10 cellular contexts compared by ENCODE assay signal in genomic region chr9:127422787-127423186, GRCh38. TPM values are rescaled to one million over a fixed set of nuclear protein-coding genes. Genes with fewer than 3 reads are reported as not detected.
DNase-seq lines count a peak whose midpoint lies in the region; ATAC-seq, FAIRE-seq and TF ChIP-seq lines count a peak whose summit lies in the region.
"Had no signal": no experiment of that assay in that cellular context is flagged by ENCODE, and none has a peak within 500 bp of the region (broad histone marks: within the 10 kb centered on the region; RNA-seq: fewer than 3 reads in every experiment).

No MANE protein-coding gene starts in this region.

- H3K27ac Mint-ChIP-seq in activated CD4-positive, alpha-beta T cell treated with anti-CD3 and anti-CD28 coated beads, Interleukin-2, amount 10 ng/mL, durations not matched to agents 7 days and 5 days, result no peak overlapping the region
- no peak overlapping the region for H3K27ac Mint-ChIP-seq in activated T-helper 2 cell treated with anti-CD3 and anti-CD28 coated beads, Interferon-gamma antibody, Interleukin-2, Interleukin-4, amounts not matched to agents 10 μg/mL and 5 μg/mL and 100 μg/mL, durations not matched to agents 14 hours and 24 hours and 36 hours

- peak overlapping the region; percentile 86 to 97 for H3K4me3 ChIP-seq in kidney (ENCODE audit: low read length in 2 of 2)
- peak overlapping the region; percentile 75 for H3K4me3 ChIP-seq in suprapubic skin

- ATAC-seq in GM21423 (IDR thresholded peaks at IDR 0.05; ENCODE audit: unreplicated experiment), result no peak
- ATAC-seq in HG03457 (IDR thresholded peaks at IDR 0.05; ENCODE audit: unreplicated experiment), result no peak

- DNase-seq in activated CD4-positive, alpha-beta T cell treated with anti-CD3 and anti-CD28 coated beads, Interleukin-2, amount 10 ng/mL, durations not matched to agents 7 days and 5 days, result no peak
- DNase-seq in activated CD4-positive, alpha-beta T cell treated with anti-CD3 and anti-CD28 coated beads, Interleukin-2, amount 50 U/mL, for 4 hours, result no peak
- no peak for DNase-seq in activated T-helper 2 cell treated with anti-CD3 and anti-CD28 coated beads, Interferon-gamma antibody, Interleukin-2, Interleukin-4, amounts not matched to agents 10 μg/mL and 5 μg/mL and 100 μg/mL, durations not matched to agents 14 hours and 24 hours and 36 hours (ENCODE audit: low spot score)
- DNase-seq in kidney (no peak), suprapubic skin (ENCODE audit: low spot score in 2 of 2) (no peak), NCI-H2196 treated with DMSO at 0.1 percent for 48 hours (lab: John Stamatoyannopoulos, UW; ENCODE audit: unreplicated experiment) (no peak)
- DNase-seq: CD4-positive, alpha-beta memory T cell; NCI-H2029 had no signal

- H3K27me3 Mint-ChIP-seq in activated CD4-positive, alpha-beta T cell treated with anti-CD3 and anti-CD28 coated beads, Interleukin-2, amount 10 ng/mL, durations not matched to agents 7 days and 5 days, result no peaks in the 10 kb centered on the region
- H3K27me3 Mint-ChIP-seq in activated T-helper 2 cell treated with anti-CD3 and anti-CD28 coated beads, Interferon-gamma antibody, Interleukin-2, Interleukin-4, amounts not matched to agents 10 μg/mL and 5 μg/mL and 100 μg/mL, durations not matched to agents 14 hours and 24 hours and 36 hours (ENCODE audit: low read depth), result no peaks in the 10 kb centered on the region
- H3K27me3 Mint-ChIP-seq: CD4-positive, alpha-beta memory T cell had no signal

- TF ChIP-seq EP300 in suprapubic skin (IDR thresholded peaks at IDR 0.05), result no peak

- H3K27ac ChIP-seq in kidney (ENCODE audit: low read depth in 2 of 2, low read length in 2 of 2), result no peak overlapping the region
- H3K27ac ChIP-seq in suprapubic skin, result no peak overlapping the region

- H3K27me3 ChIP-seq in suprapubic skin, result no peaks in the 10 kb centered on the region

- H3K9me3 ChIP-seq in kidney (ENCODE audit: control insufficient read depth in 1 of 2, low read length in 2 of 2) (no peaks in the 10 kb centered on the region), suprapubic skin (no peaks in the 10 kb centered on the region)

- intact Hi-C loops in activated T-helper 2 cell treated with anti-CD3 and anti-CD28 coated beads, Interferon-gamma antibody, Interleukin-2, Interleukin-4, amounts not matched to agents 10 μg/mL and 5 μg/mL and 100 μg/mL, durations not matched to agents 14 hours and 24 hours and 36 hours (cut with micrococcal nuclease), result loop anchor here (10.0 kb wide), 2 partner anchors 208 to 352 kb away; partner anchors contain the start of gene SH2D3C
- intact Hi-C loops in kidney (cut with DNase I), result no loop called here

- peaks cover 15 to 17% of the 10 kb centered on the region in 2 donors for H3K4me1 ChIP-seq in kidney (ENCODE audit: control insufficient read depth in 1 of 2, insufficient read depth in 1 of 2, low read depth in 1 of 2, low read length in 2 of 2)
- peaks cover 48% of the 10 kb centered on the region for H3K4me1 ChIP-seq in suprapubic skin

- TF ChIP-seq CTCF in kidney (IDR thresholded peaks at IDR 0.05; ENCODE audit: borderline replicate concordance, extremely low read depth, insufficient read depth) (no peak), suprapubic skin (IDR thresholded peaks at IDR 0.05) (no peak)

- CTCF ChIA-PET in activated CD4-positive, alpha-beta T cell treated with anti-CD3 and anti-CD28 coated beads, Interleukin-2, amount 10 ng/mL, durations not matched to agents 7 days and 5 days (lab: Charles Lee), result interaction anchor here (0.6 to 1.6 kb wide), 2 partner anchors 26 to 262 kb away, joined by 3 to 5 read pairs; partner anchors contain the start of gene SLC2A8

- no peak for TF ChIP-seq POLR2A in suprapubic skin (IDR thresholded peaks at IDR 0.05)

- no peak for FAIRE-seq in kidney (lab: Jason Lieb, UNC)

- WGBS in suprapubic skin, result 53% methylated on average over 4 of the region's 6 CpGs

- H3K36me3 ChIP-seq in kidney (ENCODE audit: control insufficient read depth in 1 of 2, insufficient read depth in 2 of 2, low read length in 2 of 2) (no peaks in the 10 kb centered on the region), suprapubic skin (no peaks in the 10 kb centered on the region)

- H3K4me1 Mint-ChIP-seq in activated CD4-positive, alpha-beta T cell treated with anti-CD3 and anti-CD28 coated beads, Interleukin-2, amount 10 ng/mL, durations not matched to agents 7 days and 5 days, result peaks cover 44% of the 10 kb centered on the region
- peaks cover 28% of the 10 kb centered on the region for H3K4me1 Mint-ChIP-seq in activated T-helper 2 cell treated with anti-CD3 and anti-CD28 coated beads, Interferon-gamma antibody, Interleukin-2, Interleukin-4, amounts not matched to agents 10 μg/mL and 5 μg/mL and 100 μg/mL, durations not matched to agents 14 hours and 24 hours and 36 hours (ENCODE audit: low read depth)

- H3K9me3 Mint-ChIP-seq in activated CD4-positive, alpha-beta T cell treated with anti-CD3 and anti-CD28 coated beads, Interleukin-2, amount 10 ng/mL, durations not matched to agents 7 days and 5 days, result no peaks in the 10 kb centered on the region
- no peaks in the 10 kb centered on the region for H3K9me3 Mint-ChIP-seq in activated T-helper 2 cell treated with anti-CD3 and anti-CD28 coated beads, Interferon-gamma antibody, Interleukin-2, Interleukin-4, amounts not matched to agents 10 μg/mL and 5 μg/mL and 100 μg/mL, durations not matched to agents 14 hours and 24 hours and 36 hours
- H3K9me3 Mint-ChIP-seq: CD4-positive, alpha-beta memory T cell had no signal

- H3K4me3 Mint-ChIP-seq in activated CD4-positive, alpha-beta T cell treated with anti-CD3 and anti-CD28 coated beads, Interleukin-2, amount 10 ng/mL, durations not matched to agents 7 days and 5 days, result peak overlapping the region; percentile 99
- peak overlapping the region; percentile 98 for H3K4me3 Mint-ChIP-seq in activated T-helper 2 cell treated with anti-CD3 and anti-CD28 coated beads, Interferon-gamma antibody, Interleukin-2, Interleukin-4, amounts not matched to agents 10 μg/mL and 5 μg/mL and 100 μg/mL, durations not matched to agents 14 hours and 24 hours and 36 hours (ENCODE audit: low read depth)

- peaks cover 9% of the 10 kb centered on the region for H3K36me3 Mint-ChIP-seq in activated CD4-positive, alpha-beta T cell treated with anti-CD3 and anti-CD28 coated beads, Interleukin-2, amount 10 ng/mL, durations not matched to agents 7 days and 5 days (ENCODE audit: low read depth)
- peaks cover 20% of the 10 kb centered on the region for H3K36me3 Mint-ChIP-seq in activated T-helper 2 cell treated with anti-CD3 and anti-CD28 coated beads, Interferon-gamma antibody, Interleukin-2, Interleukin-4, amounts not matched to agents 10 μg/mL and 5 μg/mL and 100 μg/mL, durations not matched to agents 14 hours and 24 hours and 36 hours (ENCODE audit: low read depth)

- peak overlapping the region in 1 of 2 donors; percentile 93 for H3K9ac ChIP-seq in kidney (ENCODE audit: low read length in 2 of 2)

- POLR2A ChIA-PET in activated CD4-positive, alpha-beta T cell treated with anti-CD3 and anti-CD28 coated beads, Interleukin-2, amount 10 ng/mL, durations not matched to agents 7 days and 5 days (lab: Charles Lee), result no interaction called here

RNA-seq across cellular contexts. Expression of gene ZNF79, which starts 1.4 kb away (rescaled TPM):
- total RNA-seq in activated CD4-positive, alpha-beta T cell treated with anti-CD3 and anti-CD28 coated beads, Interleukin-2, amount 10 ng/mL, durations not matched to agents 7 days and 5 days, result 10 to 100 TPM; 13.1 to 13.2 TPM
- 11.9 and 14.4 TPM in 2 replicates for total RNA-seq in activated T-helper 2 cell treated with anti-CD3 and anti-CD28 coated beads, Interferon-gamma antibody, Interleukin-2, Interleukin-4, amounts not matched to agents 10 μg/mL and 5 μg/mL and 100 μg/mL, durations not matched to agents 14 hours and 24 hours and 36 hours
- total RNA-seq in kidney (9.1 TPM), suprapubic skin (10 to 100 TPM in 2 of 4 donors, 1 to 10 TPM in 2; 4.8 to 10.7 (median 8.1) TPM)
- polyA plus RNA-seq in kidney (ENCODE audit: insufficient read depth, low read depth, low replicate concordance), result 2.1 TPM

RNA-seq across cellular contexts. Expression of gene SLC2A8, which starts 25.8 kb away (rescaled TPM):
- total RNA-seq in activated CD4-positive, alpha-beta T cell treated with anti-CD3 and anti-CD28 coated beads, Interleukin-2, amount 10 ng/mL, durations not matched to agents 7 days and 5 days, result 1 to 10 TPM; 4.3 to 4.6 TPM
- 9.8 and 10.7 TPM in 2 replicates for total RNA-seq in activated T-helper 2 cell treated with anti-CD3 and anti-CD28 coated beads, Interferon-gamma antibody, Interleukin-2, Interleukin-4, amounts not matched to agents 10 μg/mL and 5 μg/mL and 100 μg/mL, durations not matched to agents 14 hours and 24 hours and 36 hours
- total RNA-seq in kidney (15.3 TPM), suprapubic skin (10 to 100 TPM; 17.2 to 26.0 (median 21.4) TPM)
- 22.0 TPM for polyA plus RNA-seq in kidney (ENCODE audit: insufficient read depth, low read depth, low replicate concordance)

RNA-seq across cellular contexts. Expression of gene RPL12, which starts 28.4 kb away (rescaled TPM):
- 1,000 to 10,000 TPM; 1,186 to 1,386 TPM for total RNA-seq in activated CD4-positive, alpha-beta T cell treated with anti-CD3 and anti-CD28 coated beads, Interleukin-2, amount 10 ng/mL, durations not matched to agents 7 days and 5 days
- 1,311 and 1,325 TPM in 2 replicates for total RNA-seq in activated T-helper 2 cell treated with anti-CD3 and anti-CD28 coated beads, Interferon-gamma antibody, Interleukin-2, Interleukin-4, amounts not matched to agents 10 μg/mL and 5 μg/mL and 100 μg/mL, durations not matched to agents 14 hours and 24 hours and 36 hours
- 985 TPM for total RNA-seq in kidney
- polyA plus RNA-seq in kidney (ENCODE audit: insufficient read depth, low read depth, low replicate concordance), result 1,980 TPM
- 1,000 to 10,000 TPM; 2,291 to 3,774 (median 2,862) TPM for total RNA-seq in suprapubic skin

RNA-seq across cellular contexts. Expression of gene LRSAM1, which starts 28.5 kb away (rescaled TPM):
- 10 to 100 TPM; 13.3 to 13.6 TPM for total RNA-seq in activated CD4-positive, alpha-beta T cell treated with anti-CD3 and anti-CD28 coated beads, Interleukin-2, amount 10 ng/mL, durations not matched to agents 7 days and 5 days
- 26.4 and 26.6 TPM in 2 replicates for total RNA-seq in activated T-helper 2 cell treated with anti-CD3 and anti-CD28 coated beads, Interferon-gamma antibody, Interleukin-2, Interleukin-4, amounts not matched to agents 10 μg/mL and 5 μg/mL and 100 μg/mL, durations not matched to agents 14 hours and 24 hours and 36 hours
- total RNA-seq in kidney, result 24.6 TPM
- 15.8 TPM for polyA plus RNA-seq in kidney (ENCODE audit: insufficient read depth, low read depth, low replicate concordance)
- total RNA-seq in suprapubic skin, result 10 to 100 TPM; 31.2 to 84.7 (median 37.2) TPM
